18 cellular contexts compared by ENCODE assay signal in the genomic region with DNA sequence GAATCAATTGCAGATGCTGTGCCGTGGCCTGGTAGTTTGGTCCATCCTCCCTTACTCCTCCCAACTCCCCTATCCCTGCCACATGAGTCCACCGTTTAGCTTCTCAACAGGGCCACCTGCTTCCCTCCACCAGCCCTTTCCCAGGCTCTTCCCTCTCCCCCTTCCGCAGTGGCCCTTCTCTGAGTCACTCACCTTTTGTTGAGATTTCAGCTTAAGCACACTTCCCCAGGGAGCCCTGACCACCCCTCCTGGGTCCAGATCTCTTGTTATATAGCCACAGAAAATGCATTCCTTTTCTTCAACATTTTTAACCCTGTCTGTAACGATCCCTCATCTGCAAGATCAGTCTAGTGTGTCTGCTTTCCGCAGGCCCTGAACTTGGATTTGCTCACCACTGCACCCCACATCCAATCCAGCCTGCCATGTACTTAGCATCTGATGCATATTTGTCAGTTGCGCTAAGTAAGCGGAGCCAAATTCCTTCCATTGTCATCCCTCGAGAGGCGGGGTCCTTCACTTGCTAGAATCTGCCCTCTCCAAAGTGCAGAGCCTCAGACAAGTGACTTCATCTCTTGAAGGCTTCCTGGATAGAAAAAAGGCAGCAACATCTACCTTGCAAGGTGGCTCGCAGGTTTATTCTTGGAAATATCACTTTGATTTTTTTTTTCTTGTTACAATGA. TPM values are rescaled to one million over a fixed set of nuclear protein-coding genes. Genes with fewer than 3 reads are reported as not detected.
"Had no signal": no experiment of that assay in that cellular context is flagged by ENCODE, and none has a peak within 500 bp of the region (broad histone marks: within the 10 kb centered on the region; RNA-seq: fewer than 3 reads in every experiment).

No MANE protein-coding gene starts in this region.

- H3K27ac ChIP-seq: cardiac muscle cell, esophagus muscularis mucosa, uterus had no signal

- H3K36me3 Mint-ChIP-seq: activated naive CD4-positive, alpha-beta T cell treated with anti-CD3 and anti-CD28 coated beads, Interleukin-2, amount 50 U/mL, for 72 hours had no signal

- H3K27me3 Mint-ChIP-seq: activated CD8-positive, alpha-beta T cell treated with anti-CD3 and anti-CD28 coated beads for 36 hours had no signal

- ATAC-seq: activated CD8-positive, alpha-beta T cell treated with anti-CD3 and anti-CD28 coated beads for 36 hours; activated naive CD4-positive, alpha-beta T cell treated with anti-CD3 and anti-CD28 coated beads, Interleukin-2, amount 50 U/mL, for 72 hours; activated T-cell treated with anti-CD3 and anti-CD28 coated beads, Interleukin-2, amount 50 U/mL, for 4 hours; stimulated activated memory B cell treated with anti-CD40 and anti-IgM and Interleukin-4, amounts not matched to agents 10 μg/mL and 1 μg/mL and 100 μg/mL, for 72 hours had no signal

- H3K9me3 Mint-ChIP-seq: activated B cell treated with CpG ODN at 0.5 μM for 24 hours; activated CD8-positive, alpha-beta T cell treated with anti-CD3 and anti-CD28 coated beads for 36 hours; activated T-cell treated with anti-CD3 and anti-CD28 coated beads, Interleukin-2, amount 50 U/mL, for 4 hours had no signal

- FAIRE-seq: islet of Langerhans, TTC549 had no signal

- H3K27me3 ChIP-seq: uterus had no signal

- H3K4me1 ChIP-seq: esophagus muscularis mucosa, uterus had no signal

- H3K36me3 ChIP-seq: cardiac muscle cell, esophagus muscularis mucosa, uterus had no signal

- H3K27ac Mint-ChIP-seq: activated B cell treated with CpG ODN at 0.5 μM for 24 hours; activated CD8-positive, alpha-beta T cell treated with anti-CD3 and anti-CD28 coated beads for 36 hours; activated naive CD4-positive, alpha-beta T cell treated with anti-CD3 and anti-CD28 coated beads, Interleukin-2, amount 50 U/mL, for 72 hours; stimulated activated memory B cell treated with anti-CD40 and anti-IgM and Interleukin-4, amounts not matched to agents 10 μg/mL and 1 μg/mL and 100 μg/mL, for 72 hours had no signal

- H3K4me3 Mint-ChIP-seq: activated B cell treated with CpG ODN at 0.5 μM for 24 hours; activated CD8-positive, alpha-beta T cell treated with anti-CD3 and anti-CD28 coated beads for 36 hours; activated T-cell treated with anti-CD3 and anti-CD28 coated beads, Interleukin-2, amount 50 U/mL, for 4 hours; stimulated activated memory B cell treated with anti-CD40 and anti-IgM and Interleukin-4, amounts not matched to agents 10 μg/mL and 1 μg/mL and 100 μg/mL, for 72 hours had no signal

- H3K4me3 ChIP-seq: cardiac muscle cell, esophagus muscularis mucosa, lung, uterus had no signal

- H3K4me1 Mint-ChIP-seq: activated B cell treated with CpG ODN at 0.5 μM for 24 hours; stimulated activated memory B cell treated with anti-CD40 and anti-IgM and Interleukin-4, amounts not matched to agents 10 μg/mL and 1 μg/mL and 100 μg/mL, for 72 hours had no signal

- H3K9me3 ChIP-seq: esophagus muscularis mucosa, uterus had no signal

- DNase-seq: activated B cell treated with CpG ODN at 0.5 μM for 24 hours; activated CD4-positive, alpha-beta T cell treated with anti-CD3 and anti-CD28 coated beads for 48 hours; activated CD8-positive, alpha-beta T cell treated with anti-CD3 and anti-CD28 coated beads for 36 hours; activated effector memory CD4-positive, alpha-beta T cell treated with anti-CD3 and anti-CD28 coated beads, Interleukin-2, amount 50 U/mL, for 16 hours; activated T-cell treated with anti-CD3 and anti-CD28 coated beads, Interleukin-2, amount 50 U/mL, for 4 hours; hypothalamus; naive B cell; uterus had no signal

RNA-seq across cellular contexts. Expression of a gene that starts 41.1 kb away (rescaled TPM):
- total RNA-seq: posterior vena cava had no signal

RNA-seq across cellular contexts. Expression of a gene that starts 48.3 kb away (rescaled TPM):
- total RNA-seq: activated B cell treated with CpG ODN at 0.5 μM for 24 hours; activated CD8-positive, alpha-beta T cell treated with anti-CD3 and anti-CD28 coated beads for 36 hours; activated naive CD4-positive, alpha-beta T cell treated with anti-CD3 and anti-CD28 coated beads, Interleukin-2, amount 50 U/mL, for 72 hours; activated T-cell treated with anti-CD3 and anti-CD28 coated beads, Interleukin-2, amount 50 U/mL, for 4 hours; lung; mononuclear cell; posterior vena cava; T-helper 2 cell treated with Interferon-gamma antibody and Interleukin-4, amounts not matched to agents 100 ng/mL and 5 ng/mL, for 36 hours; uterus had no signal
- polyA plus RNA-seq: cardiac muscle cell, lung had no signal
